In genomic region chr15:34993877-34994276, GRCh38 we compare ENCODE assay signal across 8 cellular contexts. TPM values are rescaled to one million over a fixed set of nuclear protein-coding genes. Genes with fewer than 3 reads are reported as not detected.
A peak's percentile ranks its signal among the peaks of the same experiment; 100 is the strongest.
DNase-seq lines count a peak whose midpoint lies in the region; ATAC-seq, FAIRE-seq and TF ChIP-seq lines count a peak whose summit lies in the region.
"Had no signal": no experiment of that assay in that cellular context is flagged by ENCODE, and none has a peak within 500 bp of the region (broad histone marks: within the 10 kb centered on the region; RNA-seq: fewer than 3 reads in every experiment).

No MANE protein-coding gene starts in this region.

- no peaks in the 10 kb centered on the region for H3K36me3 ChIP-seq in K562 (ENCODE audit: control insufficient read depth, insufficient read depth, low read length)

- no peaks in the 10 kb centered on the region for H4K20me1 ChIP-seq in K562 (replicated peaks; ENCODE audit: control insufficient read depth, insufficient read depth, low read length)

- intact Hi-C loops in K562 (cut with micrococcal nuclease): no loop called here

- no peaks in the 10 kb centered on the region for H3K9me1 ChIP-seq in K562 (ENCODE audit: control insufficient read depth, insufficient read depth, low read length)

- BruUV-seq in K562 (replicated peaks; lab: Mats Ljungman, UMichigan): no TSS peak

- 21% methylated on average over 4 of the region's 4 CpGs for whole genome bisulfite sequencing in K562 (ENCODE audit: insufficient coverage, low coverage, missing lambda C conversion rate)

- H3K79me2 ChIP-seq in K562 (ENCODE audit: control insufficient read depth, insufficient read depth, low read length): no peaks in the 10 kb centered on the region

- TF ChIP-seq EP300 in K562 (IDR thresholded peaks at IDR 0.05; ENCODE audit: low read length): no peak

- ATAC-seq in GM18873 (IDR thresholded peaks at IDR 0.05; ENCODE audit: low FRiP score, unreplicated experiment) (peak; percentile 87), GM21447 (IDR thresholded peaks at IDR 0.05; ENCODE audit: unreplicated experiment) (peak; percentile 89), HG03139 (IDR thresholded peaks at IDR 0.05; ENCODE audit: unreplicated experiment) (peak; percentile 92), K562 (no peak)

- H3K27me3 ChIP-seq in K562 (ENCODE audit: control insufficient read depth in 2 of 2, insufficient read depth in 2 of 2, low read length in 2 of 2): no peaks in the 10 kb centered on the region

- POLR2A ChIA-PET in K562 (lab: Yijun Ruan, JAX): interaction anchor here (0.7 to 1.0 kb wide), 2 partner anchors 25 to 26 kb away, joined by 3 read pairs; partner anchors contain the start of gene AQR

- peaks cover 0 to 8% of the 10 kb centered on the region in 2 experiments; a peak in 2 of 5 replicates for H3K4me1 ChIP-seq in K562 (replicated peaks in 1 of 2; ENCODE audit: control insufficient read depth in 2 of 2, insufficient read depth in 2 of 2, low read length in 2 of 2)

- H3K4me2 ChIP-seq in K562 (ENCODE audit: insufficient read depth, low read length): no peak overlapping the region

- no peak overlapping the region for H3K9ac ChIP-seq in K562 (ENCODE audit: insufficient read depth in 1 of 2, low read depth in 2 of 2, low read length in 2 of 2)

- no peak for TF ChIP-seq CTCF in K562 (IDR thresholded peaks at IDR 0.05 in 2 of 3, conservative IDR thresholded peaks at IDR 0.05 in 1 of 3; ENCODE audit: insufficient read depth in 2 of 3, low read depth in 1 of 3, low read length in 3 of 3)

- CTCF ChIA-PET in K562 (lab: Yijun Ruan, JAX; ENCODE audit: low intra/inter-chr PET ratio): no interaction called here

- in situ Hi-C loops in K562 (cut with MboI): no loop called here

- DNase-seq in K562 (ENCODE audit: extremely low read depth in 1 of 4, low spot score in 3 of 4): peak in 1 of 4 experiments; percentile 29
- DNase-seq in RCC 7860 (ENCODE audit: low spot score): no peak
- DNase-seq in frontal cortex (ENCODE audit: low spot score in 2 of 2): no peak
- no peak for DNase-seq in nucleus accumbens (lab: John Stamatoyannopoulos, UW)
- DNase-seq: mesendoderm had no signal

- no peak for TF ChIP-seq RAD21 in K562 (CRISPR knock-in tag; conservative IDR thresholded peaks at IDR 0.05 in 1 of 2, IDR thresholded peaks at IDR 0.05 in 1 of 2)

- no peak overlapping the region for H3K4me3 ChIP-seq in K562

- peak overlapping the region; percentile 49; the same call in 2 of the 3 replicates for H3K27ac ChIP-seq in K562 (ENCODE audit: extremely low read depth, low read depth, low read length)

- FAIRE-seq in K562 (lab: Jason Lieb, UNC) (no peak), RCC 7860 (lab: Jason Lieb, UNC) (no peak), frontal cortex (lab: Jason Lieb, UNC) (no peak)

- peak overlapping the region; percentile 49 for H2AFZ ChIP-seq in K562 (ENCODE audit: low read depth, low read length)

- H3K9me3 ChIP-seq in K562 (replicated peaks; ENCODE audit: control insufficient read depth, insufficient read depth, low read depth, low read length): no peaks in the 10 kb centered on the region

- TF ChIP-seq POLR2A in K562 (conservative IDR thresholded peaks at IDR 0.05): no peak

TF ChIP-seq in K562, 482 proteins besides CTCF, POLR2A, EP300 and RAD21 (continues in another document):
- TF ChIP-seq KLF6 (CRISPR knock-in tag; IDR thresholded peaks at IDR 0.05; ENCODE audit: borderline replicate concordance): peak; percentile 88; the same call in 1 of the 2 replicates
- TF ChIP-seq, protein P1, sequence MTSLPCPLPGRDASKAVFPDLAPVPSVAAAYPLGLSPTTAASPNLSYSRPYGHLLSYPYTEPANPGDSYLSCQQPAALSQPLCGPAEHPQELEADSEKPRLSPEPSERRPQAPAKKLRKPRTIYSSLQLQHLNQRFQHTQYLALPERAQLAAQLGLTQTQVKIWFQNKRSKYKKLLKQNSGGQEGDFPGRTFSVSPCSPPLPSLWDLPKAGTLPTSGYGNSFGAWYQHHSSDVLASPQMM (CRISPR knock-in tag; IDR thresholded peaks at IDR 0.05): no peak
- TF ChIP-seq NCOA4 (IDR thresholded peaks at IDR 0.05; ENCODE audit: partially characterized antibody): no peak
- no peak for TF ChIP-seq L3MBTL2 (IDR thresholded peaks at IDR 0.05)
- TF ChIP-seq, protein P2, sequence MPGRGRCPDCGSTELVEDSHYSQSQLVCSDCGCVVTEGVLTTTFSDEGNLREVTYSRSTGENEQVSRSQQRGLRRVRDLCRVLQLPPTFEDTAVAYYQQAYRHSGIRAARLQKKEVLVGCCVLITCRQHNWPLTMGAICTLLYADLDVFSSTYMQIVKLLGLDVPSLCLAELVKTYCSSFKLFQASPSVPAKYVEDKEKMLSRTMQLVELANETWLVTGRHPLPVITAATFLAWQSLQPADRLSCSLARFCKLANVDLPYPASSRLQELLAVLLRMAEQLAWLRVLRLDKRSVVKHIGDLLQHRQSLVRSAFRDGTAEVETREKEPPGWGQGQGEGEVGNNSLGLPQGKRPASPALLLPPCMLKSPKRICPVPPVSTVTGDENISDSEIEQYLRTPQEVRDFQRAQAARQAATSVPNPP (IDR thresholded peaks at IDR 0.05; ENCODE audit: borderline replicate concordance, insufficient read depth, insufficient read length): no peak
- no peak for TF ChIP-seq MYBL2 (IDR thresholded peaks at IDR 0.05; ENCODE audit: low read depth)
- TF ChIP-seq MYBL2 (CRISPR knock-in tag; IDR thresholded peaks at IDR 0.05; ENCODE audit: borderline replicate concordance): no peak

RNA-seq across cellular contexts. Expression of gene ZNF770, which starts 5.8 kb away (rescaled TPM):
- total RNA-seq in K562 (2011; cell fraction: chromatin; rRNA removed; ENCODE audit: low replicate concordance): 24.6 and 62.7 TPM in 2 replicates
- 10.2 and 12.2 TPM in 2 replicates for total RNA-seq in K562 (2011; cell fraction: nucleolus; rRNA removed)
- total RNA-seq in K562 (2011; cell fraction: nucleoplasm; rRNA removed): 20.5 and 33.6 TPM in 2 replicates
- total RNA-seq in K562 (2014; rRNA removed) (19.8 and 25.6 TPM in 2 replicates), K562 (2014; rRNA removed; fragmentation: Illumina TruSeq; extraction: Trizol) (48.4 and 52.8 TPM in 2 replicates), K562 (2015; rRNA removed; fragmentation: Illumina TruSeq; extraction: Trizol) (35.6 and 40.3 TPM in 2 replicates), K562 (2021) (45.5 and 52.1 TPM in 2 replicates), frontal cortex (115 TPM)
- polyA plus RNA-seq in K562 (2011; rRNA removed) (48.1 and 50.8 TPM in 2 replicates), K562 (2014; fragmentation: Illumina TruSeq; extraction: Trizol) (33.8 and 40.9 TPM in 2 replicates), K562 (2014; fragmentation: Nextera tagmentation; extraction: Ambion mirVana) (1 to 10 TPM; 3.4 to 5.2 TPM), K562 (2014; rRNA removed) (20.5 and 24.6 TPM in 2 replicates)
- polyA plus RNA-seq in K562 (2011; cell fraction: cytosol; rRNA removed): 7.2 and 16.9 TPM in 2 replicates
- polyA plus RNA-seq in K562 (2011; cell fraction: nucleus; rRNA removed): 13.6 and 18.5 TPM in 2 replicates
- 15.7 and 17.7 TPM in 2 replicates for polyA plus RNA-seq in K562 (2012)
- 130 and 160 TPM in 2 replicates for polyA minus RNA-seq in K562 (2011; rRNA and poly(A)+ RNA removed)
- polyA minus RNA-seq in K562 (2011; cell fraction: cytosol; rRNA and poly(A)+ RNA removed): 30.0 and 37.1 TPM in 2 replicates
- polyA minus RNA-seq in K562 (2011; cell fraction: nucleus; rRNA and poly(A)+ RNA removed): 15.2 and 27.8 TPM in 2 replicates

RNA-seq across cellular contexts. Expression of gene AQR, which starts 24.3 kb away (rescaled TPM):
- 30.0 and 80.0 TPM in 2 replicates for total RNA-seq in K562 (2011; cell fraction: chromatin; rRNA removed; ENCODE audit: low replicate concordance)
- 14.7 and 21.7 TPM in 2 replicates for total RNA-seq in K562 (2011; cell fraction: nucleolus; rRNA removed)
- total RNA-seq in K562 (2011; cell fraction: nucleoplasm; rRNA removed): 29.6 and 45.3 TPM in 2 replicates
- 22.0 and 31.8 TPM in 2 replicates for total RNA-seq in K562 (2014; rRNA removed)
- 49.3 and 58.4 TPM in 2 replicates for total RNA-seq in K562 (2014; rRNA removed; fragmentation: Illumina TruSeq; extraction: Trizol)
- total RNA-seq in K562 (2015; rRNA removed; fragmentation: Illumina TruSeq; extraction: Trizol): 48.6 and 53.4 TPM in 2 replicates
- 39.3 and 39.4 TPM in 2 replicates for total RNA-seq in K562 (2021)
- polyA plus RNA-seq in K562 (2011; rRNA removed): 55.3 and 62.9 TPM in 2 replicates
- polyA plus RNA-seq in K562 (2011; cell fraction: cytosol; rRNA removed): 14.4 and 26.4 TPM in 2 replicates
- 42.9 and 58.3 TPM in 2 replicates for polyA plus RNA-seq in K562 (2011; cell fraction: nucleus; rRNA removed)
- 16.6 and 18.0 TPM in 2 replicates for polyA plus RNA-seq in K562 (2012)
- 43.6 and 59.4 TPM in 2 replicates for polyA plus RNA-seq in K562 (2014; fragmentation: Illumina TruSeq; extraction: Trizol)
- 10 to 100 TPM; 27.9 to 39.2 TPM for polyA plus RNA-seq in K562 (2014; fragmentation: Nextera tagmentation; extraction: Ambion mirVana)
- 25.0 and 28.5 TPM in 2 replicates for polyA plus RNA-seq in K562 (2014; rRNA removed)
- 98.9 and 99.4 TPM in 2 replicates for polyA minus RNA-seq in K562 (2011; rRNA and poly(A)+ RNA removed)
- 23.1 and 37.2 TPM in 2 replicates for polyA minus RNA-seq in K562 (2011; cell fraction: cytosol; rRNA and poly(A)+ RNA removed)
- 39.9 and 67.8 TPM in 2 replicates for polyA minus RNA-seq in K562 (2011; cell fraction: nucleus; rRNA and poly(A)+ RNA removed)
- total RNA-seq in frontal cortex: 39.1 TPM
